ENCODE assay signal across 8 cellular contexts in the genomic region with DNA sequence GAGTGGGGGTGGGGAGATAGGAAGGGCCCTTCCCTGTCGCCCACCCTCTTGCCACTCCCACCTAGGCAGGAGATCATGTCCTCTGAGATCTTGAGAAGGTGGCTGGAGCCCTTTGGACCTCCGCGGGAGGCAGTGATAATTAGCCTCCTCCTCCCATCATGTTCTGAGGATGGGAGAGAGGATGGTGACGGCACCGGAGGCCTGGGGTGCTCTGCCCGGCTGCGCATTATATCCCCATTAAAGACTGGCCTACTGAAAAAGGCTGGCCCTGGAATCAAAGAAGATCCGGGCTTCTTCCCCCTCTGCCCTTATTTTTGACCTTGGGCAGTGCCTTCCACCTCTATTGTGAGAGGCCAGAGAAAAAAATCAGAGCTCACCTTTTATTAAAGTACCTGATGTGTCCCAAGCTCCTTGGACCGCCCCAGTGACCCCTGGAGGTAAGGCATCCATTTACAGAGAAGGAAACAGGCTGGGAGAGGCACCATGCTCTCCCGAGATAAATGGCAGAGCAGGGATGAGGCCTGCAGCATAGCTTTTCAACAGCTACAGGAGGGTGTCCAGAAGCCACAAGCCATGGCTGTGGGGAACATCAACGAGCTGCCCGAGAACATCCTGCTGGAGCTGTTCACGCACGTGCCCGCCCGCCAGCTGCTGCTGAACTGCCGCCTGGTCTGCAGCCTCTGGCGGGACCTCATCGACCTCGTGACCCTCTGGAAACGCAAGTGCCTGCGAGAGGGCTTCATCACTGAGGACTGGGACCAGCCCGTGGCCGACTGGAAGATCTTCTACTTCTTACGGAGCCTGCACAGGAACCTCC. TPM values are rescaled to one million over a fixed set of nuclear protein-coding genes. Genes with fewer than 3 reads are reported as not detected.
DNase-seq lines count a peak whose midpoint lies in the region; ATAC-seq, FAIRE-seq and TF ChIP-seq lines count a peak whose summit lies in the region.

No MANE protein-coding gene starts in this region.

- TF ChIP-seq CTCF in DOHH2 (IDR thresholded peaks at IDR 0.05; ENCODE audit: low read depth, low read length, poor library complexity, severe bottlenecking), result no peak
- no peak for TF ChIP-seq CTCF in PC-3 (conservative IDR thresholded peaks at IDR 0.05; ENCODE audit: low read depth, low read length)
- no peak for TF ChIP-seq CTCF in endothelial cell of umbilical vein (IDR thresholded peaks at IDR 0.05; ENCODE audit: extremely low read depth in 1 of 2, insufficient read depth in 1 of 2, low read depth in 1 of 2, low read length in 2 of 2)
- no peak for TF ChIP-seq CTCF in pancreas (IDR thresholded peaks at IDR 0.05)

- intact Hi-C loops in PC-3 (cut with micrococcal nuclease) (no loop called here), endothelial cell of umbilical vein (cut with micrococcal nuclease) (loop anchor here (1.0 kb wide), 1 partner anchor 9 kb away; a partner anchor contains a TSS), pancreas (cut with DNase I) (loop anchor here in 1 of 3 donors (10.0 kb wide), 1 partner anchor 69 kb away; no protein-coding TSS in a partner anchor)

- H3K27me3 ChIP-seq in DOHH2 (ENCODE audit: control insufficient read depth, low read length) (peaks cover 13% of the 10 kb centered on the region), PC-3 (ENCODE audit: low read length) (no peaks in the 10 kb centered on the region), endothelial cell of umbilical vein (ENCODE audit: control insufficient read depth in 2 of 2, insufficient read depth in 2 of 2, low read length in 2 of 2) (no peaks in the 10 kb centered on the region), pancreas (no peaks in the 10 kb centered on the region)

- no peak for TF ChIP-seq POLR2A in endothelial cell of umbilical vein (IDR thresholded peaks at IDR 0.05; ENCODE audit: low read depth, low read length)

- H3K27ac ChIP-seq in DOHH2 (ENCODE audit: low read depth, low read length) (no peak overlapping the region), PC-3 (ENCODE audit: low read length) (no peak overlapping the region), endothelial cell of umbilical vein (ENCODE audit: insufficient read depth, low read depth, low read length) (no peak overlapping the region), pancreas (peak overlapping the region in 2 of 4 donors; percentile 34 to 41)

- H3K4me3 ChIP-seq in DOHH2 (ENCODE audit: low read length) (peak overlapping the region; percentile 75), PC-3 (ENCODE audit: low read length) (peak overlapping the region; percentile 62), endothelial cell of umbilical vein (replicated peaks in 1 of 3; ENCODE audit: insufficient read depth in 1 of 3, low read depth in 1 of 3, low read length in 3 of 3) (peak overlapping the region in 2 of 3 experiments; percentile 6 to 62), pancreas (peak overlapping the region; percentile 43 to 71 (median 56))

- FAIRE-seq in endothelial cell of umbilical vein (lab: Jason Lieb, UNC) (peak; percentile 48), pancreas (lab: Jason Lieb, UNC) (no peak)

- H3K36me3 ChIP-seq in DOHH2 (ENCODE audit: control insufficient read depth, low read length) (no peaks in the 10 kb centered on the region; the same call in 1 of the 2 replicates), PC-3 (ENCODE audit: low read depth, low read length) (no peaks in the 10 kb centered on the region), endothelial cell of umbilical vein (ENCODE audit: control insufficient read depth in 2 of 2, extremely low read depth in 1 of 2, insufficient read depth in 2 of 2, low read length in 2 of 2) (no peaks in the 10 kb centered on the region), pancreas (peaks cover 0 to 3% (median 0%) of the 10 kb centered on the region in 3 donors)

- WGBS in pancreas, 2 donors, result 56 to 60% methylated on average over 25 of the region's 25 CpGs

- H3K4me1 ChIP-seq in DOHH2 (ENCODE audit: control insufficient read depth, low read length) (peaks cover 17% of the 10 kb centered on the region), PC-3 (ENCODE audit: insufficient read depth, low read length) (peaks cover 22% of the 10 kb centered on the region), endothelial cell of umbilical vein (ENCODE audit: control insufficient read depth, extremely low read depth, insufficient read depth, low read length) (peaks cover 3% of the 10 kb centered on the region), pancreas (peaks cover 0 to 18% (median 17%) of the 10 kb centered on the region in 3 donors)

- BruUV-seq in PC-3 (replicated peaks; lab: Mats Ljungman, UMichigan) (TSS peak; percentile 45), endothelial cell of umbilical vein (replicated peaks; lab: Mats Ljungman, UMichigan) (no TSS peak)

- H3K4me2 ChIP-seq in DOHH2 (ENCODE audit: low read length) (peak overlapping the region; percentile 68), PC-3 (ENCODE audit: low read length) (peak overlapping the region; percentile 78), endothelial cell of umbilical vein (ENCODE audit: insufficient read depth, low read length) (peak overlapping the region; percentile 23)

- DNase-seq in PC-3 (no peak), endothelial cell of umbilical vein (ENCODE audit: low read depth, low spot score) (no peak), pancreas (peak in 2 of 6 donors; percentile 52 to 59), HuH-7 (ENCODE audit: low spot score) (no peak), A172 (ENCODE audit: low spot score) (no peak)

- H3K9me2 ChIP-seq in DOHH2 (replicated peaks; ENCODE audit: control insufficient read depth, low read length) (no peaks in the 10 kb centered on the region), PC-3 (replicated peaks; ENCODE audit: low read length) (no peaks in the 10 kb centered on the region)

- H3F3A ChIP-seq in DOHH2 (ENCODE audit: control insufficient read depth, insufficient read depth), result peaks cover 11% of the 10 kb centered on the region
- no peaks in the 10 kb centered on the region for H3F3A ChIP-seq in PC-3 (ENCODE audit: low read length, unreplicated experiment)

- POLR2A ChIA-PET in PC-3 (lab: Charles Lee; ENCODE audit: unreplicated experiment) (no interaction called here), endothelial cell of umbilical vein (lab: Charles Lee) (interaction anchor here (1.5 kb wide), 1 partner anchor 253 kb away, joined by 4 read pairs; no protein-coding TSS in a partner anchor)

- dilution Hi-C loops in endothelial cell of umbilical vein (cut with MboI; ENCODE audit: extremely low pct_ligation_motif_present, low sequenced_read_pairs), result no loop called here

- H3K79me2 ChIP-seq in DOHH2 (ENCODE audit: control insufficient read depth, low read length), result no peaks in the 10 kb centered on the region
- H3K79me2 ChIP-seq in PC-3 (ENCODE audit: low read length), result peaks cover 10% of the 10 kb centered on the region
- H3K79me2 ChIP-seq in endothelial cell of umbilical vein (ENCODE audit: control insufficient read depth, insufficient read depth, low read length), result no peaks in the 10 kb centered on the region

- H4K20me1 ChIP-seq in DOHH2 (ENCODE audit: control insufficient read depth, insufficient read depth, low read depth, low read length) (no peaks in the 10 kb centered on the region), PC-3 (ENCODE audit: low read length) (no peaks in the 10 kb centered on the region), endothelial cell of umbilical vein (replicated peaks; ENCODE audit: control insufficient read depth, extremely low read depth, insufficient read depth, low read length) (no peaks in the 10 kb centered on the region)

- H3K9ac ChIP-seq in PC-3 (ENCODE audit: low read length), result peak overlapping the region; percentile 51; the same call in 1 of the 2 replicates
- H3K9ac ChIP-seq in endothelial cell of umbilical vein (replicated peaks; ENCODE audit: extremely low read depth, insufficient read depth, low read length), result no peak overlapping the region

- H3K9me3 ChIP-seq in DOHH2 (ENCODE audit: control insufficient read depth, insufficient read depth, low read length) (no peaks in the 10 kb centered on the region), PC-3 (ENCODE audit: low read length) (no peaks in the 10 kb centered on the region), endothelial cell of umbilical vein (replicated peaks; ENCODE audit: control insufficient read depth, insufficient read depth, low read length) (no peaks in the 10 kb centered on the region), pancreas (no peaks in the 10 kb centered on the region)

- peak overlapping the region; percentile 43; the same call in 1 of the 2 replicates for H2AFZ ChIP-seq in PC-3 (ENCODE audit: low read length)
- H2AFZ ChIP-seq in endothelial cell of umbilical vein (ENCODE audit: low read depth, low read length), result peak overlapping the region; percentile 47

- CTCF ChIA-PET in PC-3 (lab: Charles Lee) (interaction anchor here (0.5 kb wide), 1 partner anchor 373 kb away, joined by 4 read pairs; no protein-coding TSS in a partner anchor), endothelial cell of umbilical vein (lab: Charles Lee) (interaction anchor here (1.1 to 4.0 kb wide), 3 partner anchors 8 to 56 kb away, joined by 3 to 36 read pairs (median 18); a partner anchor contains a TSS)

- ATAC-seq in PC-3 (no peak), pancreas (no peak), HG03097 (IDR thresholded peaks at IDR 0.05; ENCODE audit: low FRiP score, unreplicated experiment) (no peak), GM21717 (IDR thresholded peaks at IDR 0.05; ENCODE audit: unreplicated experiment) (no peak)

- no peaks in the 10 kb centered on the region for H3K9me1 ChIP-seq in endothelial cell of umbilical vein (replicated peaks; ENCODE audit: control insufficient read depth, extremely low read depth, insufficient read depth, low read length)

RNA-seq across cellular contexts. Expression of a gene that starts 0.8 kb away (rescaled TPM):
- total RNA-seq in PC-3 (2014; rRNA removed), result 19.2 and 23.5 TPM in 2 replicates
- total RNA-seq in endothelial cell of umbilical vein, result 14.5 and 16.8 TPM in 2 replicates
- 22.5 and 29.8 TPM in 2 replicates for polyA plus RNA-seq in endothelial cell of umbilical vein
- 8.3 and 13.3 TPM in 2 replicates for polyA plus RNA-seq in endothelial cell of umbilical vein (2011; cell fraction: cytosol; rRNA removed)
- polyA plus RNA-seq in endothelial cell of umbilical vein (2011; cell fraction: nucleus; rRNA removed), result 77.0 and 83.5 TPM in 2 replicates
- polyA plus RNA-seq in endothelial cell of umbilical vein (2012), result 9.1 and 14.4 TPM in 2 replicates
- 13.1 and 14.9 TPM in 2 replicates for polyA minus RNA-seq in endothelial cell of umbilical vein
- polyA minus RNA-seq in endothelial cell of umbilical vein (2011; cell fraction: cytosol; rRNA and poly(A)+ RNA removed), result 4.0 TPM
- 11.9 and 25.4 TPM in 2 replicates for polyA minus RNA-seq in endothelial cell of umbilical vein (2011; cell fraction: nucleus; rRNA and poly(A)+ RNA removed)
- total RNA-seq in pancreas, result 10 to 100 TPM; 12.1 to 19.0 (median 14.8) TPM
- 10 to 100 TPM; 36.9 to 54.6 TPM for polyA plus RNA-seq in pancreas
- 17.6 and 18.5 TPM in 2 replicates for total RNA-seq in A172 (2014; rRNA removed; shearing (Covaris generic))

RNA-seq across cellular contexts. Expression of a gene that starts 1.2 kb away (rescaled TPM):
- total RNA-seq in PC-3 (2014; rRNA removed) (13.4 and 15.3 TPM in 2 replicates), endothelial cell of umbilical vein (0.42 and 0.88 TPM in 2 replicates), pancreas (10 to 100 TPM; 27.5 to 75.6 (median 43.7) TPM)
- polyA plus RNA-seq in endothelial cell of umbilical vein (0.89 and 0.91 TPM in 2 replicates), pancreas (10 to 100 TPM; 25.3 to 58.6 TPM)
- 0.53 and 0.75 TPM in 2 replicates for polyA plus RNA-seq in endothelial cell of umbilical vein (2011; cell fraction: cytosol; rRNA removed)
- 0.26 and 0.36 TPM in 2 replicates for polyA plus RNA-seq in endothelial cell of umbilical vein (2011; cell fraction: nucleus; rRNA removed)
- polyA plus RNA-seq in endothelial cell of umbilical vein (2012), result 0.68 and 0.72 TPM in 2 replicates
- polyA minus RNA-seq in endothelial cell of umbilical vein, result 0.15 and 2.0 TPM in 2 replicates
- 4.3 TPM for polyA minus RNA-seq in endothelial cell of umbilical vein (2011; cell fraction: cytosol; rRNA and poly(A)+ RNA removed)
- not detected in 2 replicates for polyA minus RNA-seq in endothelial cell of umbilical vein (2011; cell fraction: nucleus; rRNA and poly(A)+ RNA removed)
- 1.3 and 1.9 TPM in 2 replicates for total RNA-seq in A172 (2014; rRNA removed; shearing (Covaris generic))

RNA-seq across cellular contexts. Expression of a gene that starts 8.5 kb away (rescaled TPM):
- total RNA-seq in PC-3 (2014; rRNA removed) (23.5 and 24.6 TPM in 2 replicates), endothelial cell of umbilical vein (0.97 and 1.8 TPM in 2 replicates), pancreas (1 to 10 TPM; 4.8 to 8.0 (median 6.9) TPM)
- polyA plus RNA-seq in endothelial cell of umbilical vein (6.4 and 8.5 TPM in 2 replicates), pancreas (1 to 10 TPM; 7.7 TPM)
- polyA plus RNA-seq in endothelial cell of umbilical vein (2011; cell fraction: cytosol; rRNA removed), result 4.1 and 5.0 TPM in 2 replicates
- polyA plus RNA-seq in endothelial cell of umbilical vein (2011; cell fraction: nucleus; rRNA removed), result 1.1 and 1.9 TPM in 2 replicates
- polyA plus RNA-seq in endothelial cell of umbilical vein (2012), result 2.1 and 4.4 TPM in 2 replicates
- 3.0 and 4.2 TPM in 2 replicates for polyA minus RNA-seq in endothelial cell of umbilical vein
- polyA minus RNA-seq in endothelial cell of umbilical vein (2011; cell fraction: cytosol; rRNA and poly(A)+ RNA removed), result 1.2 TPM
- polyA minus RNA-seq in endothelial cell of umbilical vein (2011; cell fraction: nucleus; rRNA and poly(A)+ RNA removed), result 0.82 TPM in 2 replicates
- not detected in 2 replicates for total RNA-seq in A172 (2014; rRNA removed; shearing (Covaris generic))

RNA-seq across cellular contexts. Expression of a gene that starts 25.5 kb away (rescaled TPM):
- total RNA-seq in PC-3 (2014; rRNA removed), result 127 and 139 TPM in 2 replicates
- 35.9 and 39.5 TPM in 2 replicates for total RNA-seq in endothelial cell of umbilical vein
- 74.2 and 98.7 TPM in 2 replicates for polyA plus RNA-seq in endothelial cell of umbilical vein
- 64.8 and 73.6 TPM in 2 replicates for polyA plus RNA-seq in endothelial cell of umbilical vein (2011; cell fraction: cytosol; rRNA removed)
- 36.9 and 42.1 TPM in 2 replicates for polyA plus RNA-seq in endothelial cell of umbilical vein (2011; cell fraction: nucleus; rRNA removed)
- 41.2 and 44.9 TPM in 2 replicates for polyA plus RNA-seq in endothelial cell of umbilical vein (2012)
- 32.5 and 44.4 TPM in 2 replicates for polyA minus RNA-seq in endothelial cell of umbilical vein
- polyA minus RNA-seq in endothelial cell of umbilical vein (2011; cell fraction: cytosol; rRNA and poly(A)+ RNA removed), result 56.1 TPM
- polyA minus RNA-seq in endothelial cell of umbilical vein (2011; cell fraction: nucleus; rRNA and poly(A)+ RNA removed), result 7.5 and 10.0 TPM in 2 replicates
- 10 to 100 TPM; 15.6 to 23.7 (median 20.2) TPM for total RNA-seq in pancreas
- 10 to 100 TPM; 24.5 to 27.0 TPM for polyA plus RNA-seq in pancreas
- 70.3 and 72.0 TPM in 2 replicates for total RNA-seq in A172 (2014; rRNA removed; shearing (Covaris generic))

RNA-seq across cellular contexts. Expression of a gene that starts 36.0 kb away (rescaled TPM):
- total RNA-seq in PC-3 (2014; rRNA removed) (0.07 TPM in 1 of 2 replicates, not detected in the other), endothelial cell of umbilical vein (2.6 and 3.2 TPM in 2 replicates), pancreas (under 1 TPM in 5 of 6 donors, not detected in 1; 0.03 to 0.09 (median 0.03) TPM)
- polyA plus RNA-seq in endothelial cell of umbilical vein (0.44 and 0.49 TPM in 2 replicates), pancreas (under 1 TPM; under 0.01 TPM)
- polyA plus RNA-seq in endothelial cell of umbilical vein (2011; cell fraction: cytosol; rRNA removed), result 0.45 and 0.54 TPM in 2 replicates
- polyA plus RNA-seq in endothelial cell of umbilical vein (2011; cell fraction: nucleus; rRNA removed), result 0.38 and 0.41 TPM in 2 replicates
- 0.53 and 0.59 TPM in 2 replicates for polyA plus RNA-seq in endothelial cell of umbilical vein (2012)
- 1.1 TPM in 2 replicates for polyA minus RNA-seq in endothelial cell of umbilical vein
- not detected for polyA minus RNA-seq in endothelial cell of umbilical vein (2011; cell fraction: cytosol; rRNA and poly(A)+ RNA removed)
- 0.10 and 0.38 TPM in 2 replicates for polyA minus RNA-seq in endothelial cell of umbilical vein (2011; cell fraction: nucleus; rRNA and poly(A)+ RNA removed)
- total RNA-seq in A172 (2014; rRNA removed; shearing (Covaris generic)), result 4.0 and 7.0 TPM in 2 replicates

Comparison
In these comparisons a context has a peak if more than half of its experiments do, and no peak if none do; other contexts are left out.
1. H3K4me2 ChIP-seq: peak in every context shown above with its lines; median percentile 78 in PC-3; 68 in DOHH2; 23 in endothelial cell of umbilical vein.